ENCODE assay signal across 8 cellular contexts in the genomic region with DNA sequence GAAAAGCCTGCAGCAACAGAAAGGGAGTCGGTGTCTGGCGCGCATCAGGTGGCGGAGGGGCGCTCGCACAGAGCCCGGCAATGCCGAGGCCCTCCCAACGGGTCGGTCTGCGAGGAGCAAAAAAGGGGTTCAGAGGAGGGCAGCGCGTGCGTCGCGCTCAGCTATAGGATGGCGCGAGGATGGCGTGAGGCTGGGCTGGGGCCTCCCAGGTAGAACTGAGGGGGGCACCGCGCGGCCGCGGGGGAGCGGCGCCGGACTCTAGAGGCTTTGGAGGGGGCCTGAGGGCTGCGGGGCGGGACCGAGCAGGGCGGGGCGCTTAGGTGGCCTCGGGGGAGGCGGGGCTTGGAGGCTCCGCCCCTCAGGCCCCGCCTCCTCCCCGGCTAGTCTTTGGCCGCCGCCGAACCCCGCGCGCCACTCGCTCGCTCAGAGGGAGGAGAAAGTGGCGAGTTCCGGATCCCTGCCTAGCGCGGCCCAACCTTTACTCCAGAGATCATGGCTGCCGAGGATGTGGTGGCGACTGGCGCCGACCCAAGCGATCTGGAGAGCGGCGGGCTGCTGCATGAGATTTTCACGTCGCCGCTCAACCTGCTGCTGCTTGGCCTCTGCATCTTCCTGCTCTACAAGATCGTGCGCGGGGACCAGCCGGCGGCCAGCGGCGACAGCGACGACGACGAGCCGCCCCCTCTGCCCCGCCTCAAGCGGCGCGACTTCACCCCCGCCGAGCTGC. TPM values are rescaled to one million over a fixed set of nuclear protein-coding genes. Genes with fewer than 3 reads are reported as not detected.
A peak's percentile ranks its signal among the peaks of the same experiment; 100 is the strongest.
DNase-seq lines count a peak whose midpoint lies in the region; ATAC-seq lines count a peak whose summit lies in the region.

Gene PGRMC1 (plus strand): TSS at position 414 of the 727 bp plus-strand sequence. CDS start 79 bp downstream, at position 493.

- H3K27ac ChIP-seq in KOPT-K1 (ENCODE audit: low read depth, low read length, poor library complexity, severe bottlenecking) (peak within 1 kb of the TSS; percentile 79), SJCRH30 (peak within 1 kb of the TSS; percentile 66), subcutaneous abdominal adipose tissue (ENCODE audit: low read depth, low read length) (peak within 1 kb of the TSS; percentile 79)

- peak within 1 kb of the TSS in 4 of 5 donors; percentile 68 to 81 (median 75) for H3K9ac ChIP-seq in subcutaneous abdominal adipose tissue (ENCODE audit: low read length in 5 of 5)

- H2AFZ ChIP-seq in neuron (ENCODE audit: low read depth, low read length): peak within 1 kb of the TSS; percentile 76

- peaks cover 16% of the 10 kb centered on the region for H3K36me3 ChIP-seq in KOPT-K1 (ENCODE audit: insufficient read depth, low read length)
- H3K36me3 ChIP-seq in SJCRH30: peaks cover 27% of the 10 kb centered on the region
- no peaks in the 10 kb centered on the region for H3K36me3 ChIP-seq in neuron (ENCODE audit: insufficient read depth, low read length)
- no peaks in the 10 kb centered on the region for H3K36me3 ChIP-seq in subcutaneous abdominal adipose tissue (ENCODE audit: control insufficient read depth in 5 of 5, insufficient read depth in 5 of 5, low read length in 5 of 5)

- ATAC-seq in GM21786 (IDR thresholded peaks at IDR 0.05; ENCODE audit: unreplicated experiment): peak; percentile 84

- DNase-seq in Daoy (ENCODE audit: low read depth): peak; percentile 84
- peak; percentile 92 to 96 for DNase-seq in SJCRH30
- DNase-seq in activated gamma-delta T cell treated with anti-CD3 and anti-CD28 coated beads, Interleukin-2, amount 50 U/mL, for 16 hours (ENCODE audit: low read depth): peak; percentile 60
- peak; percentile 48 for DNase-seq in foreskin melanocyte

- H3K4me1 ChIP-seq in SJCRH30: peaks cover 24% of the 10 kb centered on the region
- H3K4me1 ChIP-seq in neuron (ENCODE audit: insufficient read depth, low read length): peaks cover 18% of the 10 kb centered on the region
- H3K4me1 ChIP-seq in subcutaneous abdominal adipose tissue (ENCODE audit: control insufficient read depth in 5 of 5, insufficient read depth in 5 of 5, low read length in 5 of 5): peaks cover 0 to 42% (median 31%) of the 10 kb centered on the region in 5 donors

- peak within 1 kb of the TSS; percentile 85 for H3K4me3 ChIP-seq in SJCRH30
- H3K4me3 ChIP-seq in neuron (ENCODE audit: low read length): peak within 1 kb of the TSS; percentile 53
- H3K4me3 ChIP-seq in subcutaneous abdominal adipose tissue (ENCODE audit: low read depth in 1 of 5, low read length in 5 of 5): peak within 1 kb of the TSS; percentile 74 to 93 (median 77)

- no peaks in the 10 kb centered on the region for H3K9me3 ChIP-seq in KOPT-K1 (ENCODE audit: insufficient read depth, low read length, poor library complexity, severe bottlenecking)
- H3K9me3 ChIP-seq in SJCRH30 (replicated peaks): no peaks in the 10 kb centered on the region
- H3K9me3 ChIP-seq in neuron (ENCODE audit: low read length): no peaks in the 10 kb centered on the region
- H3K9me3 ChIP-seq in subcutaneous abdominal adipose tissue (ENCODE audit: control insufficient read depth in 5 of 5, low read length in 5 of 5): no peaks in the 10 kb centered on the region

- H3K27me3 ChIP-seq in SJCRH30: peaks cover 10% of the 10 kb centered on the region
- peaks cover 8% of the 10 kb centered on the region for H3K27me3 ChIP-seq in neuron (ENCODE audit: insufficient read depth, low read length)
- peaks cover 0 to 4% (median 0%) of the 10 kb centered on the region in 5 donors for H3K27me3 ChIP-seq in subcutaneous abdominal adipose tissue (ENCODE audit: control insufficient read depth in 5 of 5, insufficient read depth in 4 of 5, low read length in 5 of 5)

RNA-seq across cellular contexts. Expression of gene PGRMC1, which starts in this region (rescaled TPM):
- total RNA-seq in Daoy (2014; rRNA removed; shearing (Covaris generic)): 212 and 216 TPM in 2 replicates
- 361 and 368 TPM in 2 replicates for total RNA-seq in SJCRH30 (2014; rRNA removed; shearing (Covaris generic))

Comparison
In these comparisons a context has a peak if more than half of its experiments do, and no peak if none do; other contexts are left out.
1. Peak in every context shown above with its lines: DNase-seq, ATAC-seq, H3K4me3 ChIP-seq and H3K27ac ChIP-seq.